Comparison of ENCODE assay signal across 17 cellular contexts in genomic region chr13:84121456-84121855, GRCh38.
A peak's percentile ranks its signal among the peaks of the same experiment; 100 is the strongest.
DNase-seq lines count a peak whose midpoint lies in the region; TF ChIP-seq lines count a peak whose summit lies in the region.
"Had no signal": no experiment of that assay in that cellular context is flagged by ENCODE, and none has a peak within 500 bp of the region (broad histone marks: within the 10 kb centered on the region; RNA-seq: fewer than 3 reads in every experiment).

No MANE protein-coding gene starts in this region.

- peak; percentile 29 for DNase-seq in EH (ENCODE audit: low read depth)
- DNase-seq in NCI-H1105 (lab: John Stamatoyannopoulos, UW): peak; percentile 54
- peak; percentile 74 for DNase-seq in choroid plexus epithelial cell (ENCODE audit: low read depth)
- peak; percentile 8 for DNase-seq in nephron progenitor cell
- DNase-seq in pons (ENCODE audit: low spot score): no peak
- no peak for DNase-seq in stimulated activated CD4-positive, alpha-beta T cell treated with anti-CD3 and anti-CD28 coated beads, Interleukin-4, amount 100 ng/mL, for 24 hours
- no peak for DNase-seq in activated effector memory CD4-positive, alpha-beta T cell treated with anti-CD3 and anti-CD28 coated beads, Interleukin-2, amount 50 U/mL, for 16 hours
- no peak for DNase-seq in GOT3 (lab: John Stamatoyannopoulos, UW)
- DNase-seq: activated CD4-positive, CD25-positive, alpha-beta regulatory T cell; CD4-positive, CD25-positive, alpha-beta regulatory T cell; left colon; MG63; NCI-H446; stimulated activated CD4-positive, alpha-beta T cell treated with anti-CD3 and anti-CD28 coated beads, Interleukin-2, amount 100 ng/mL, for 24 hours; SW 1271; transverse colon had no signal

- H3K4me3 Mint-ChIP-seq in nephron progenitor cell: no peak overlapping the region
- H3K4me3 Mint-ChIP-seq: CD4-positive, CD25-positive, alpha-beta regulatory T cell had no signal

- no peaks in the 10 kb centered on the region for H3K36me3 Mint-ChIP-seq in nephron progenitor cell (ENCODE audit: low read depth)
- H3K36me3 Mint-ChIP-seq: activated naive CD4-positive, alpha-beta T cell treated with anti-CD3 and anti-CD28 coated beads, Interleukin-2, amount 50 U/mL, for 72 hours had no signal

- peaks cover 15% of the 10 kb centered on the region for H3K4me1 Mint-ChIP-seq in nephron progenitor cell

- H3K27ac Mint-ChIP-seq in nephron progenitor cell: peak overlapping the region; percentile 48
- H3K27ac Mint-ChIP-seq: activated naive CD4-positive, alpha-beta T cell treated with anti-CD3 and anti-CD28 coated beads, Interleukin-2, amount 50 U/mL, for 72 hours had no signal

- H3K27me3 Mint-ChIP-seq in nephron progenitor cell (ENCODE audit: low read depth, poor library complexity): peaks cover 7% of the 10 kb centered on the region

- H3K9me3 Mint-ChIP-seq in nephron progenitor cell: no peaks in the 10 kb centered on the region
- H3K9me3 Mint-ChIP-seq: activated naive CD4-positive, alpha-beta T cell treated with anti-CD3 and anti-CD28 coated beads, Interleukin-2, amount 50 U/mL, for 72 hours had no signal

- TF ChIP-seq CTCF in choroid plexus epithelial cell (conservative IDR thresholded peaks at IDR 0.05; ENCODE audit: low read depth, low read length) (no peak), nephron progenitor cell (IDR thresholded peaks at IDR 0.05) (no peak)

- H3K4me3 ChIP-seq in choroid plexus epithelial cell (ENCODE audit: low read depth, low read length): no peak overlapping the region
- H3K4me3 ChIP-seq: MG63, transverse colon had no signal

Comparison
In these comparisons a context has a peak if more than half of its experiments do, and no peak if none do; other contexts are left out.
1. DNase-seq: peak in EH (single experiment), NCI-H1105 (single experiment), choroid plexus epithelial cell (single experiment) and nephron progenitor cell (single experiment); none in pons (single experiment), stimulated activated CD4-positive, alpha-beta T cell treated with anti-CD3 and anti-CD28 coated beads, Interleukin-4, amount 100 ng/mL, for 24 hours (single experiment), activated effector memory CD4-positive, alpha-beta T cell treated with anti-CD3 and anti-CD28 coated beads, Interleukin-2, amount 50 U/mL, for 16 hours (single experiment) and GOT3 (single experiment).